25 cellular contexts compared by ENCODE assay signal in genomic region chr10:128625926-128626325, GRCh38.
"Had no signal": no experiment of that assay in that cellular context is flagged by ENCODE, and none has a peak within 500 bp of the region (broad histone marks: within the 10 kb centered on the region; RNA-seq: fewer than 3 reads in every experiment).

No MANE protein-coding gene starts in this region.

- H3K4me3 ChIP-seq: esophagus squamous epithelium, left lung, lung, spleen, thoracic aorta, upper lobe of left lung had no signal

- H3K27me3 ChIP-seq: esophagus squamous epithelium, left lung, upper lobe of left lung had no signal

- H3K9me3 Mint-ChIP-seq: activated CD4-positive, alpha-beta T cell treated with anti-CD3 and anti-CD28 coated beads, Interleukin-2, amount 10 ng/mL, durations not matched to agents 7 days and 5 days; activated CD8-positive, alpha-beta T cell treated with anti-CD3 and anti-CD28 coated beads for 36 hours; activated naive CD8-positive, alpha-beta T cell treated with anti-CD3 and anti-CD28 coated beads, Interleukin-2, amount 50 U/mL, for 24 hours; mesothelial cell of epicardium; naive thymus-derived CD8-positive, alpha-beta T cell had no signal

- H3K27ac Mint-ChIP-seq: activated CD4-positive, alpha-beta T cell treated with anti-CD3 and anti-CD28 coated beads, Interleukin-2, amount 10 ng/mL, durations not matched to agents 7 days and 5 days; activated CD8-positive, alpha-beta memory T cell treated with anti-CD3 and anti-CD28 coated beads, Interleukin-2, amount 10 ng/mL, durations not matched to agents 7 days and 5 days; activated CD8-positive, alpha-beta T cell treated with anti-CD3 and anti-CD28 coated beads for 36 hours; activated naive CD8-positive, alpha-beta T cell treated with anti-CD3 and anti-CD28 coated beads, Interleukin-2, amount 50 U/mL, for 24 hours; naive thymus-derived CD8-positive, alpha-beta T cell; progenitor cell of endocrine pancreas; T-helper 17 cell had no signal

- H3K27me3 Mint-ChIP-seq: activated CD4-positive, alpha-beta T cell treated with anti-CD3 and anti-CD28 coated beads, Interleukin-2, amount 10 ng/mL, durations not matched to agents 7 days and 5 days; activated CD8-positive, alpha-beta memory T cell treated with anti-CD3 and anti-CD28 coated beads, Interleukin-2, amount 10 ng/mL, durations not matched to agents 7 days and 5 days; activated CD8-positive, alpha-beta T cell treated with anti-CD3 and anti-CD28 coated beads for 36 hours; activated naive CD8-positive, alpha-beta T cell treated with anti-CD3 and anti-CD28 coated beads, Interleukin-2, amount 50 U/mL, for 24 hours had no signal

- ATAC-seq: activated CD8-positive, alpha-beta memory T cell treated with anti-CD3 and anti-CD28 coated beads, Interleukin-2, amount 10 ng/mL, durations not matched to agents 7 days and 5 days; activated CD8-positive, alpha-beta T cell treated with anti-CD3 and anti-CD28 coated beads for 36 hours; activated naive CD8-positive, alpha-beta T cell treated with anti-CD3 and anti-CD28 coated beads, Interleukin-2, amount 50 U/mL, for 24 hours; left lung; naive thymus-derived CD8-positive, alpha-beta T cell; T-helper 17 cell had no signal

- H3K4me1 Mint-ChIP-seq: activated CD4-positive, alpha-beta T cell treated with anti-CD3 and anti-CD28 coated beads, Interleukin-2, amount 10 ng/mL, durations not matched to agents 7 days and 5 days; activated CD8-positive, alpha-beta memory T cell treated with anti-CD3 and anti-CD28 coated beads, Interleukin-2, amount 10 ng/mL, durations not matched to agents 7 days and 5 days; activated naive CD8-positive, alpha-beta T cell treated with anti-CD3 and anti-CD28 coated beads, Interleukin-2, amount 50 U/mL, for 24 hours; naive thymus-derived CD8-positive, alpha-beta T cell; T-helper 17 cell had no signal

- H3K9me3 ChIP-seq: left lung, spleen, thoracic aorta, upper lobe of left lung had no signal

- H3K36me3 Mint-ChIP-seq: activated CD8-positive, alpha-beta memory T cell treated with anti-CD3 and anti-CD28 coated beads, Interleukin-2, amount 10 ng/mL, durations not matched to agents 7 days and 5 days; brain; mesothelial cell of epicardium; naive thymus-derived CD8-positive, alpha-beta T cell had no signal

- H3K4me3 Mint-ChIP-seq: activated CD4-positive, alpha-beta T cell treated with anti-CD3 and anti-CD28 coated beads, Interleukin-2, amount 10 ng/mL, durations not matched to agents 7 days and 5 days; activated CD8-positive, alpha-beta memory T cell treated with anti-CD3 and anti-CD28 coated beads, Interleukin-2, amount 10 ng/mL, durations not matched to agents 7 days and 5 days; activated CD8-positive, alpha-beta T cell treated with anti-CD3 and anti-CD28 coated beads for 36 hours; activated naive CD8-positive, alpha-beta T cell treated with anti-CD3 and anti-CD28 coated beads, Interleukin-2, amount 50 U/mL, for 24 hours; brain; mesothelial cell of epicardium; naive thymus-derived CD8-positive, alpha-beta T cell; T-helper 17 cell had no signal

- H3K4me1 ChIP-seq: esophagus squamous epithelium, left lung, spleen, upper lobe of left lung had no signal

- DNase-seq: activated CD4-positive, alpha-beta T cell treated with anti-CD3 and anti-CD28 coated beads, Interleukin-2, amount 10 ng/mL, durations not matched to agents 7 days and 5 days; activated CD8-positive, alpha-beta memory T cell treated with anti-CD3 and anti-CD28 coated beads, Interleukin-2, amount 10 ng/mL, durations not matched to agents 7 days and 5 days; activated CD8-positive, alpha-beta T cell treated with anti-CD3 and anti-CD28 coated beads for 36 hours; activated gamma-delta T cell; activated naive CD4-positive, alpha-beta T cell treated with anti-CD3 and anti-CD28 coated beads, Interleukin-2, amount 50 U/mL, for 16 hours; activated naive CD8-positive, alpha-beta T cell treated with anti-CD3 and anti-CD28 coated beads, Interleukin-2, amount 50 U/mL, for 24 hours; activated T-cell treated with anti-CD3 and anti-CD28 coated beads for 4 hours; central memory CD4-positive, alpha-beta T cell; dermis blood vessel endothelial cell; effector memory CD4-positive, alpha-beta T cell; esophagus squamous epithelium; kidney glomerular epithelial cell; left lung; naive thymus-derived CD8-positive, alpha-beta T cell; spleen; stimulated activated CD4-positive, alpha-beta T cell treated with anti-CD3 and anti-CD28 coated beads, Interleukin-4, amount 100 ng/mL, for 1 hour; stimulated activated naive CD4-positive, alpha-beta T cell; SW 1271; T-helper 17 cell; upper lobe of left lung had no signal

- H3K36me3 ChIP-seq: esophagus squamous epithelium, left lung, spleen, thoracic aorta, upper lobe of left lung had no signal

- H3K27ac ChIP-seq: esophagus squamous epithelium, left lung, spleen, thoracic aorta, upper lobe of left lung had no signal
